Comparison of ENCODE assay signal across 29 cellular contexts in the genomic region with DNA sequence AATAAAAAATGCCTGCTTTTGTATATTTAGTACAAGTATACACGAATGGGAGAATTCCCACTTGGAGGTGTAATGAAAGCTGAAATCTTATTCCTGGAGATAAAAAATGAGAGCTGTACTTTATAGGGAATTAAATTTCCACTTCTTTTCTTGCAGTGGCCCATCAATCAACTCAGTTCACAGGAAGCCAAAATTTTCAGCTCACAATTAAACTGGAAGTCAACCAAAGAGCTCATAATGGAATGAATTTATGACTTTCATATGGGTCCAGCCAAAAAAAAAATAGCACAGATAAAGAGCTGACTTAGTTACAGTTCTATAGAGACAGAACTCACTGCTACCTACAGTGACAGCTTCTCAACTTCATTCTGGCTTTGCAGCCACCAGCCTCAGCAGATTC.
"Had no signal": no experiment of that assay in that cellular context is flagged by ENCODE, and none has a peak within 500 bp of the region (broad histone marks: within the 10 kb centered on the region; RNA-seq: fewer than 3 reads in every experiment).

No MANE protein-coding gene starts in this region.

- H3K27me3 ChIP-seq: ascending aorta, cardiac muscle cell had no signal

- H3K4me3 Mint-ChIP-seq: activated CD4-positive, alpha-beta T cell treated with anti-CD3 and anti-CD28 coated beads, Interleukin-2, amount 10 ng/mL, durations not matched to agents 24 days and 14 days; activated CD8-positive, alpha-beta T cell treated with anti-CD3 and anti-CD28 coated beads for 36 hours; activated naive CD4-positive, alpha-beta T cell treated with anti-CD3 and anti-CD28 coated beads, Interleukin-2, amount 50 U/mL, for 24 hours; activated naive CD8-positive, alpha-beta T cell treated with anti-CD3 and anti-CD28 coated beads, Interleukin-2, amount 10 ng/mL, durations not matched to agents 7 days and 5 days; activated T-cell treated with anti-CD3 and anti-CD28 coated beads, Interleukin-2, amount 50 U/mL, for 72 hours; activated T-helper 17 cell treated with anti-CD3 and anti-CD28 coated beads, Interleukin-2, amount 50 U/mL, for 72 hours; central memory CD8-positive, alpha-beta T cell had no signal

- H3K4me3 ChIP-seq: ascending aorta, cardiac muscle cell, PC-9 had no signal

- H3K9me3 ChIP-seq: ascending aorta had no signal

- ATAC-seq: activated CD8-positive, alpha-beta T cell treated with anti-CD3 and anti-CD28 coated beads for 36 hours; activated T-cell treated with anti-CD3 and anti-CD28 coated beads, Interleukin-2, amount 50 U/mL, for 72 hours; activated T-helper 17 cell treated with anti-CD3 and anti-CD28 coated beads, Interleukin-2, amount 50 U/mL, for 72 hours; Right ventricle myocardium inferior had no signal

- H3K27ac Mint-ChIP-seq: activated CD4-positive, alpha-beta T cell treated with anti-CD3 and anti-CD28 coated beads, Interleukin-2, amount 10 ng/mL, durations not matched to agents 24 days and 14 days; activated CD8-positive, alpha-beta T cell treated with anti-CD3 and anti-CD28 coated beads for 36 hours; activated naive CD4-positive, alpha-beta T cell treated with anti-CD3 and anti-CD28 coated beads, Interleukin-2, amount 50 U/mL, for 24 hours; activated naive CD8-positive, alpha-beta T cell treated with anti-CD3 and anti-CD28 coated beads, Interleukin-2, amount 10 ng/mL, durations not matched to agents 7 days and 5 days; activated T-cell treated with anti-CD3 and anti-CD28 coated beads, Interleukin-2, amount 50 U/mL, for 72 hours; activated T-helper 17 cell treated with anti-CD3 and anti-CD28 coated beads, Interleukin-2, amount 50 U/mL, for 72 hours had no signal

- DNase-seq: activated CD4-positive, alpha-beta T cell treated with anti-CD3 and anti-CD28 coated beads, Interleukin-2, amount 10 ng/mL, durations not matched to agents 24 days and 14 days; activated CD4-positive, alpha-beta T cell treated with anti-CD3 and anti-CD28 coated beads, Interleukin-2, amount 50 U/mL, for 4 hours; activated CD8-positive, alpha-beta T cell treated with anti-CD3 and anti-CD28 coated beads for 36 hours; activated effector memory CD4-positive, alpha-beta T cell treated with anti-CD3 and anti-CD28 coated beads, Interleukin-2, amount 50 U/mL, for 16 hours; activated naive CD4-positive, alpha-beta T cell; activated naive CD8-positive, alpha-beta T cell treated with anti-CD3 and anti-CD28 coated beads, Interleukin-2, amount 10 ng/mL, durations not matched to agents 7 days and 5 days; activated T-cell treated with anti-CD3 and anti-CD28 coated beads, Interleukin-2, amount 50 U/mL, for 1 hour; activated T-cell treated with anti-CD3 and anti-CD28 coated beads, Interleukin-2, amount 50 U/mL, for 72 hours; amygdala; MM.1S; MV-4-11; NCI-H1092; NCI-H1436 treated with DMSO at 0.1 percent for 48 hours; NCI-H1694 treated with DMSO at 0.1 percent for 48 hours; NCI-H2029; NCI-H2107; NCI-H345; NCI-H510A treated with DMSO at 0.1 percent for 48 hours; PC-9; SIG-M5; T1000 had no signal

- H3K9me3 Mint-ChIP-seq: activated CD4-positive, alpha-beta T cell treated with anti-CD3 and anti-CD28 coated beads, Interleukin-2, amount 10 ng/mL, durations not matched to agents 24 days and 14 days; activated CD8-positive, alpha-beta T cell treated with anti-CD3 and anti-CD28 coated beads for 36 hours; activated naive CD4-positive, alpha-beta T cell treated with anti-CD3 and anti-CD28 coated beads, Interleukin-2, amount 50 U/mL, for 24 hours; activated naive CD8-positive, alpha-beta T cell treated with anti-CD3 and anti-CD28 coated beads, Interleukin-2, amount 10 ng/mL, durations not matched to agents 7 days and 5 days; activated T-cell treated with anti-CD3 and anti-CD28 coated beads, Interleukin-2, amount 50 U/mL, for 72 hours; activated T-helper 17 cell treated with anti-CD3 and anti-CD28 coated beads, Interleukin-2, amount 50 U/mL, for 72 hours; central memory CD8-positive, alpha-beta T cell had no signal

- H3K36me3 Mint-ChIP-seq: activated naive CD4-positive, alpha-beta T cell treated with anti-CD3 and anti-CD28 coated beads, Interleukin-2, amount 50 U/mL, for 24 hours; activated naive CD8-positive, alpha-beta T cell treated with anti-CD3 and anti-CD28 coated beads, Interleukin-2, amount 10 ng/mL, durations not matched to agents 7 days and 5 days had no signal

- H3K4me1 Mint-ChIP-seq: activated CD4-positive, alpha-beta T cell treated with anti-CD3 and anti-CD28 coated beads, Interleukin-2, amount 10 ng/mL, durations not matched to agents 24 days and 14 days; activated naive CD4-positive, alpha-beta T cell treated with anti-CD3 and anti-CD28 coated beads, Interleukin-2, amount 50 U/mL, for 24 hours; activated naive CD8-positive, alpha-beta T cell treated with anti-CD3 and anti-CD28 coated beads, Interleukin-2, amount 10 ng/mL, durations not matched to agents 7 days and 5 days; activated T-helper 17 cell treated with anti-CD3 and anti-CD28 coated beads, Interleukin-2, amount 50 U/mL, for 72 hours; central memory CD8-positive, alpha-beta T cell had no signal

- H3K36me3 ChIP-seq: ascending aorta, cardiac muscle cell had no signal

- H3K4me1 ChIP-seq: ascending aorta had no signal

- H3K27ac ChIP-seq: ascending aorta, cardiac muscle cell, KMS-11, PC-9, RWPE1 had no signal
